ENCODE assay signal across 13 cellular contexts in genomic region chr9:114323849-114324248, GRCh38. TPM values are rescaled to one million over a fixed set of nuclear protein-coding genes. Genes with fewer than 3 reads are reported as not detected.
"Had no signal": no experiment of that assay in that cellular context is flagged by ENCODE, and none has a peak within 500 bp of the region (broad histone marks: within the 10 kb centered on the region; RNA-seq: fewer than 3 reads in every experiment).

No MANE protein-coding gene starts in this region.

RNA-seq across cellular contexts. Expression of gene ORM1, which starts 1.0 kb away (rescaled TPM):
- total RNA-seq: activated B cell treated with CpG ODN at 0.5 μM for 24 hours; activated CD4-positive, alpha-beta memory T cell treated with anti-CD3 and anti-CD28 coated beads for 36 hours; activated CD4-positive, alpha-beta T cell treated with anti-CD3 and anti-CD28 coated beads, Interleukin-2, amount 10 ng/mL, durations not matched to agents 24 days and 14 days; activated CD8-positive, alpha-beta memory T cell treated with anti-CD3 and anti-CD28 coated beads for 36 hours; activated CD8-positive, alpha-beta T cell treated with anti-CD3 and anti-CD28 coated beads for 36 hours; activated naive CD4-positive, alpha-beta T cell treated with anti-CD3 and anti-CD28 coated beads for 36 hours; activated naive CD4-positive, alpha-beta T cell treated with anti-CD3 and anti-CD28 coated beads, Interleukin-2, amount 50 U/mL, for 72 hours; activated naive CD8-positive, alpha-beta T cell treated with anti-CD3 and anti-CD28 coated beads for 36 hours; activated T-cell treated with anti-CD3 and anti-CD28 coated beads, Interleukin-2, amount 50 U/mL, for 72 hours; activated T-helper 1 cell treated with anti-CD3 and anti-CD28 coated beads, Interleukin-12 subunit alpha, Interleukin-12 subunit beta, Interleukin-2, Interleukin-4 antibody, amounts not matched to agents 30 ng/mL and 10 ng/mL and 1 ng/mL, durations not matched to agents 14 hours and 24 hours and 36 hours; activated T-helper 17 cell treated with anti-CD3 and anti-CD28 coated beads, Interleukin-2, amount 50 U/mL, for 72 hours; cardiac septum had no signal

RNA-seq across cellular contexts. Expression of gene ORM2, which starts 5.8 kb away (rescaled TPM):
- total RNA-seq: activated B cell treated with CpG ODN at 0.5 μM for 24 hours; activated CD4-positive, alpha-beta memory T cell treated with anti-CD3 and anti-CD28 coated beads for 36 hours; activated CD4-positive, alpha-beta T cell treated with anti-CD3 and anti-CD28 coated beads, Interleukin-2, amount 10 ng/mL, durations not matched to agents 24 days and 14 days; activated CD8-positive, alpha-beta memory T cell treated with anti-CD3 and anti-CD28 coated beads for 36 hours; activated CD8-positive, alpha-beta T cell treated with anti-CD3 and anti-CD28 coated beads for 36 hours; activated naive CD4-positive, alpha-beta T cell treated with anti-CD3 and anti-CD28 coated beads for 36 hours; activated naive CD4-positive, alpha-beta T cell treated with anti-CD3 and anti-CD28 coated beads, Interleukin-2, amount 50 U/mL, for 72 hours; activated naive CD8-positive, alpha-beta T cell treated with anti-CD3 and anti-CD28 coated beads for 36 hours; activated T-cell treated with anti-CD3 and anti-CD28 coated beads, Interleukin-2, amount 50 U/mL, for 72 hours; activated T-helper 1 cell treated with anti-CD3 and anti-CD28 coated beads, Interleukin-12 subunit alpha, Interleukin-12 subunit beta, Interleukin-2, Interleukin-4 antibody, amounts not matched to agents 30 ng/mL and 10 ng/mL and 1 ng/mL, durations not matched to agents 14 hours and 24 hours and 36 hours; activated T-helper 17 cell treated with anti-CD3 and anti-CD28 coated beads, Interleukin-2, amount 50 U/mL, for 72 hours; aorta had no signal
- polyA plus RNA-seq: aorta had no signal
